1 cellular context compared by ENCODE assay signal in genomic region chr22:48851933-48852549, GRCh38.
TF ChIP-seq lines count a peak whose summit lies in the region.

No MANE protein-coding gene starts in this region.

TF ChIP-seq in HepG2, 621 proteins besides CTCF, POLR2A, EP300 and RAD21 (continued from another document and continues in another):
- TF ChIP-seq, protein P1, sequence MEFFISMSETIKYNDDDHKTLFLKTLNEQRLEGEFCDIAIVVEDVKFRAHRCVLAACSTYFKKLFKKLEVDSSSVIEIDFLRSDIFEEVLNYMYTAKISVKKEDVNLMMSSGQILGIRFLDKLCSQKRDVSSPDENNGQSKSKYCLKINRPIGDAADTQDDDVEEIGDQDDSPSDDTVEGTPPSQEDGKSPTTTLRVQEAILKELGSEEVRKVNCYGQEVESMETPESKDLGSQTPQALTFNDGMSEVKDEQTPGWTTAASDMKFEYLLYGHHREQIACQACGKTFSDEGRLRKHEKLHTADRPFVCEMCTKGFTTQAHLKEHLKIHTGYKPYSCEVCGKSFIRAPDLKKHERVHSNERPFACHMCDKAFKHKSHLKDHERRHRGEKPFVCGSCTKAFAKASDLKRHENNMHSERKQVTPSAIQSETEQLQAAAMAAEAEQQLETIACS (CRISPR knock-in tag; IDR thresholded peaks at IDR 0.05), result no peak
- TF ChIP-seq ZNF776 (CRISPR knock-in tag; IDR thresholded peaks at IDR 0.05), result no peak
- no peak for TF ChIP-seq MYPOP (CRISPR knock-in tag; IDR thresholded peaks at IDR 0.05)
- no peak for TF ChIP-seq SNAPC2 (CRISPR knock-in tag; IDR thresholded peaks at IDR 0.05)
- TF ChIP-seq KDM4B (CRISPR knock-in tag; IDR thresholded peaks at IDR 0.05), result no peak
- TF ChIP-seq GLMP (CRISPR knock-in tag; IDR thresholded peaks at IDR 0.05; ENCODE audit: borderline replicate concordance), result no peak
- TF ChIP-seq EHMT2 (IDR thresholded peaks at IDR 0.05; ENCODE audit: borderline replicate concordance, low read depth, low read length), result no peak
- TF ChIP-seq ZNF747 (CRISPR knock-in tag; IDR thresholded peaks at IDR 0.05; ENCODE audit: borderline replicate concordance), result no peak
- no peak for TF ChIP-seq ZNF431 (CRISPR knock-in tag; IDR thresholded peaks at IDR 0.05; ENCODE audit: borderline replicate concordance, low read depth)
- TF ChIP-seq FOXA1 (IDR thresholded peaks at IDR 0.05), result no peak
- peak; percentile 84 for TF ChIP-seq FOXA1 (CRISPR knock-in tag; IDR thresholded peaks at IDR 0.05)
- TF ChIP-seq MED1 (CRISPR knock-in tag; IDR thresholded peaks at IDR 0.05), result peak; percentile 74
- TF ChIP-seq, protein P2, sequence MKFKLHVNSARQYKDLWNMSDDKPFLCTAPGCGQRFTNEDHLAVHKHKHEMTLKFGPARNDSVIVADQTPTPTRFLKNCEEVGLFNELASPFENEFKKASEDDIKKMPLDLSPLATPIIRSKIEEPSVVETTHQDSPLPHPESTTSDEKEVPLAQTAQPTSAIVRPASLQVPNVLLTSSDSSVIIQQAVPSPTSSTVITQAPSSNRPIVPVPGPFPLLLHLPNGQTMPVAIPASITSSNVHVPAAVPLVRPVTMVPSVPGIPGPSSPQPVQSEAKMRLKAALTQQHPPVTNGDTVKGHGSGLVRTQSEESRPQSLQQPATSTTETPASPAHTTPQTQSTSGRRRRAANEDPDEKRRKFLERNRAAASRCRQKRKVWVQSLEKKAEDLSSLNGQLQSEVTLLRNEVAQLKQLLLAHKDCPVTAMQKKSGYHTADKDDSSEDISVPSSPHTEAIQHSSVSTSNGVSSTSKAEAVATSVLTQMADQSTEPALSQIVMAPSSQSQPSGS (CRISPR knock-in tag; IDR thresholded peaks at IDR 0.05), result no peak
- TF ChIP-seq NR2F1 (CRISPR knock-in tag; IDR thresholded peaks at IDR 0.05), result no peak
- peak; percentile 58 for TF ChIP-seq HNF1B (CRISPR knock-in tag; IDR thresholded peaks at IDR 0.05)
- no peak for TF ChIP-seq ZFAT (CRISPR knock-in tag; conservative IDR thresholded peaks at IDR 0.05)
- no peak for TF ChIP-seq ZBTB10 (CRISPR knock-in tag; IDR thresholded peaks at IDR 0.05; ENCODE audit: borderline replicate concordance)
- TF ChIP-seq, protein P3, sequence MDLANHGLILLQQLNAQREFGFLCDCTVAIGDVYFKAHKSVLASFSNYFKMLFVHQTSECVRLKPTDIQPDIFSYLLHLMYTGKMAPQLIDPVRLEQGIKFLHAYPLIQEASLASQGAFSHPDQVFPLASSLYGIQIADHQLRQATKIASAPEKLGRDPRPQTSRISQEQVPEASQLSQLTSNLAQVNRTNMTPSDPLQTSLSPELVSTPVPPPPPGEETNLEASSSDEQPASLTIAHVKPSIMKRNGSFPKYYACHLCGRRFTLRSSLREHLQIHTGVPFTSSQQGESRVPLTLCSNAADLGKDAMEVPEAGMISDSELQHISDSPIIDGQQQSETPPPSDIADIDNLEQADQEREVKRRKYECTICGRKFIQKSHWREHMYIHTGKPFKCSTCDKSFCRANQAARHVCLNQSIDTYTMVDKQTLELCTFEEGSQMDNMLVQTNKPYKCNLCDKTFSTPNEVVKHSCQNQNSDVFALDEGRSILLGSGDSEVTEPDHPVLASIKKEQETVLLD (CRISPR knock-in tag; IDR thresholded peaks at IDR 0.05; ENCODE audit: low read depth), result no peak
- TF ChIP-seq ZNF572 (CRISPR knock-in tag; IDR thresholded peaks at IDR 0.05), result no peak
- TF ChIP-seq ZNF235 (CRISPR knock-in tag; IDR thresholded peaks at IDR 0.05; ENCODE audit: borderline replicate concordance), result no peak
- TF ChIP-seq HMG20A (CRISPR knock-in tag; IDR thresholded peaks at IDR 0.05; ENCODE audit: borderline replicate concordance), result peak; percentile 18; the same call in 1 of the 2 replicates
- TF ChIP-seq, protein P4, sequence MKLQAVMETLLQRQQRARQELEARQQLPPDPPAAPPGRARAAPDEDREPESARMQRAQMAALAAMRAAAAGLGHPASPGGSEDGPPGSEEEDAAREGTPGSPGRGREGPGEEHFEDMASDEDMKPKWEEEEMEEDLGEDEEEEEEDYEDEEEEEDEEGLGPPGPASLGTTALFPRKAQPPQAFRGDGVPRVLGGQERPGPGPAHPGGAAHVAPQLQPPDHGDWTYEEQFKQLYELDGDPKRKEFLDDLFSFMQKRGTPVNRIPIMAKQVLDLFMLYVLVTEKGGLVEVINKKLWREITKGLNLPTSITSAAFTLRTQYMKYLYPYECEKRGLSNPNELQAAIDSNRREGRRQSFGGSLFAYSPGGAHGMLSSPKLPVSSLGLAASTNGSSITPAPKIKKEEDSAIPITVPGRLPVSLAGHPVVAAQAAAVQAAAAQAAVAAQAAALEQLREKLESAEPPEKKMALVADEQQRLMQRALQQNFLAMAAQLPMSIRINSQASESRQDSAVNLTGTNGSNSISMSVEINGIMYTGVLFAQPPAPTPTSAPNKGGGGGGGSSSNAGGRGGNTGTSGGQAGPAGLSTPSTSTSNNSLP (IDR thresholded peaks at IDR 0.05; ENCODE audit: low read depth, low read length), result no peak
- TF ChIP-seq ZBTB8A (CRISPR knock-in tag; IDR thresholded peaks at IDR 0.05; ENCODE audit: borderline replicate concordance, low read depth), result no peak
- TF ChIP-seq PHF21A (CRISPR knock-in tag; IDR thresholded peaks at IDR 0.05), result peak; percentile 33; the same call in 1 of the 2 replicates
- TF ChIP-seq MLLT10 (CRISPR knock-in tag; IDR thresholded peaks at IDR 0.05), result no peak
- no peak for TF ChIP-seq ZFP90 (CRISPR knock-in tag; IDR thresholded peaks at IDR 0.05; ENCODE audit: borderline replicate concordance)
- peak; percentile 67; the same call in 1 of the 2 replicates for TF ChIP-seq ZNF292 (CRISPR knock-in tag; IDR thresholded peaks at IDR 0.05; ENCODE audit: borderline replicate concordance, low read depth)
- TF ChIP-seq ZNF546 (CRISPR knock-in tag; conservative IDR thresholded peaks at IDR 0.05), result no peak
- no peak for TF ChIP-seq KDM1A (CRISPR knock-in tag; IDR thresholded peaks at IDR 0.05)
- TF ChIP-seq GFI1 (CRISPR knock-in tag; IDR thresholded peaks at IDR 0.05; ENCODE audit: borderline replicate concordance), result 0 out of 2 replicates have a peak, but pooled peaks have one; percentile 40
- TF ChIP-seq, protein P5, sequence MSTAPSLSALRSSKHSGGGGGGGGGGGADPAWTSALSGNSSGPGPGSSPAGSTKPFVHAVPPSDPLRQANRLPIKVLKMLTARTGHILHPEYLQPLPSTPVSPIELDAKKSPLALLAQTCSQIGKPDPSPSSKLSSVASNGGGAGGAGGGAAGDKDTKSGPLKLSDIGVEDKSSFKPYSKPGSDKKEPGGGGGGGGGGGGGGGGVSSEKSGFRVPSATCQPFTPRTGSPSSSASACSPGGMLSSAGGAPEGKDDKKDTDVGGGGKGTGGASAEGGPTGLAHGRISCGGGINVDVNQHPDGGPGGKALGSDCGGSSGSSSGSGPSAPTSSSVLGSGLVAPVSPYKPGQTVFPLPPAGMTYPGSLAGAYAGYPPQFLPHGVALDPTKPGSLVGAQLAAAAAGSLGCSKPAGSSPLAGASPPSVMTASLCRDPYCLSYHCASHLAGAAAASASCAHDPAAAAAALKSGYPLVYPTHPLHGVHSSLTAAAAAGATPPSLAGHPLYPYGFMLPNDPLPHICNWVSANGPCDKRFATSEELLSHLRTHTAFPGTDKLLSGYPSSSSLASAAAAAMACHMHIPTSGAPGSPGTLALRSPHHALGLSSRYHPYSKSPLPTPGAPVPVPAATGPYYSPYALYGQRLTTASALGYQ (CRISPR knock-in tag; IDR thresholded peaks at IDR 0.05), result no peak
- no peak for TF ChIP-seq GTF2F1 (IDR thresholded peaks at IDR 0.05; ENCODE audit: low read length)
- TF ChIP-seq ATF1 (CRISPR knock-in tag; IDR thresholded peaks at IDR 0.05), result no peak
- TF ChIP-seq ZNF441 (CRISPR knock-in tag; IDR thresholded peaks at IDR 0.05; ENCODE audit: borderline replicate concordance), result peak; percentile 27; the same call in 1 of the 2 replicates
- 0 out of 2 replicates have a peak, but pooled peaks have one; percentile 22 for TF ChIP-seq RXRB (CRISPR knock-in tag; IDR thresholded peaks at IDR 0.05; ENCODE audit: borderline replicate concordance)
- no peak for TF ChIP-seq ZNF761 (CRISPR knock-in tag; conservative IDR thresholded peaks at IDR 0.05)
- TF ChIP-seq ETV5 (CRISPR knock-in tag; IDR thresholded peaks at IDR 0.05; ENCODE audit: borderline replicate concordance), result peak; percentile 28; the same call in 1 of the 2 replicates
- peak; percentile 65 for TF ChIP-seq PAXIP1 (CRISPR knock-in tag; conservative IDR thresholded peaks at IDR 0.05)
